Comparison of ENCODE assay signal across 13 cellular contexts in genomic region chr11:93020248-93021088, GRCh38. TPM values are rescaled to one million over a fixed set of nuclear protein-coding genes. Genes with fewer than 3 reads are reported as not detected.
DNase-seq lines count a peak whose midpoint lies in the region; ATAC-seq and TF ChIP-seq lines count a peak whose summit lies in the region.
"Had no signal": no experiment of that assay in that cellular context is flagged by ENCODE, and none has a peak within 500 bp of the region (broad histone marks: within the 10 kb centered on the region; RNA-seq: fewer than 3 reads in every experiment).

No MANE protein-coding gene starts in this region.

- ATAC-seq in GM18519 (IDR thresholded peaks at IDR 0.05; ENCODE audit: low FRiP score, unreplicated experiment), result no peak
- ATAC-seq: heart right ventricle had no signal

- no peaks in the 10 kb centered on the region for H3K36me3 ChIP-seq in ascending aorta
- H3K36me3 ChIP-seq: heart right ventricle had no signal

- intact Hi-C loops in ascending aorta (cut with DNase I), result no loop called here

- H3K27me3 ChIP-seq in ascending aorta, result no peaks in the 10 kb centered on the region
- H3K27me3 ChIP-seq: heart right ventricle had no signal

- peak overlapping the region; percentile 1 to 53 for H3K27ac ChIP-seq in ascending aorta
- H3K27ac ChIP-seq: heart right ventricle, parathyroid adenoma had no signal

- no peaks in the 10 kb centered on the region for H3K9me3 ChIP-seq in ascending aorta

- no peak overlapping the region for H3K4me3 ChIP-seq in ascending aorta
- H3K4me3 ChIP-seq: heart right ventricle had no signal

- peak; percentile 53 for DNase-seq in AG08396 (ENCODE audit: low spot score)
- peak; percentile 87 for DNase-seq in LHCN-M2 (ENCODE audit: low read depth)
- no peak for DNase-seq in ascending aorta (ENCODE audit: low spot score in 2 of 2)
- peak; percentile 21 for DNase-seq in kidney glomerular epithelial cell (lab: John Stamatoyannopoulos, UW)
- DNase-seq in globus pallidus (ENCODE audit: low spot score), result no peak
- no peak for DNase-seq in effector CD8-positive, alpha-beta T cell (lab: John Stamatoyannopoulos, UW)
- no peak for DNase-seq in NCI-H526 (lab: John Stamatoyannopoulos, UW)
- DNase-seq: activated naive CD8-positive, alpha-beta T cell treated with anti-CD3 and anti-CD28 coated beads, Interleukin-2, amount 10 ng/mL, durations not matched to agents 7 days and 5 days; heart right ventricle; NCI-H2227 treated with DMSO at 0.1 percent for 48 hours had no signal

- peaks cover 0 to 4% of the 10 kb centered on the region in 2 donors for H3K4me1 ChIP-seq in ascending aorta
- H3K4me1 ChIP-seq: heart right ventricle, parathyroid adenoma had no signal

- TF ChIP-seq CTCF in ascending aorta (IDR thresholded peaks at IDR 0.05), result no peak

RNA-seq across cellular contexts. Expression of gene MTNR1B, which starts 51.0 kb away (rescaled TPM):
- not detected in 2 replicates for total RNA-seq in LHCN-M2 (2014; rRNA removed)
- not detected for polyA plus RNA-seq in LHCN-M2 (2012)
- total RNA-seq in ascending aorta, result not detected
- total RNA-seq: activated naive CD8-positive, alpha-beta T cell treated with anti-CD3 and anti-CD28 coated beads, Interleukin-2, amount 10 ng/mL, durations not matched to agents 7 days and 5 days; heart right ventricle had no signal
- polyA plus RNA-seq: CD14-positive monocyte, heart right ventricle had no signal

Comparison
In these comparisons a context has a peak if more than half of its experiments do, and no peak if none do; other contexts are left out.
1. DNase-seq: peak in AG08396 (single experiment), LHCN-M2 (single experiment) and kidney glomerular epithelial cell (single experiment); none in ascending aorta (0 of 2), globus pallidus (single experiment), effector CD8-positive, alpha-beta T cell (single experiment) and NCI-H526 (0 of 2).